1 cellular context compared by ENCODE assay signal in the genomic region with DNA sequence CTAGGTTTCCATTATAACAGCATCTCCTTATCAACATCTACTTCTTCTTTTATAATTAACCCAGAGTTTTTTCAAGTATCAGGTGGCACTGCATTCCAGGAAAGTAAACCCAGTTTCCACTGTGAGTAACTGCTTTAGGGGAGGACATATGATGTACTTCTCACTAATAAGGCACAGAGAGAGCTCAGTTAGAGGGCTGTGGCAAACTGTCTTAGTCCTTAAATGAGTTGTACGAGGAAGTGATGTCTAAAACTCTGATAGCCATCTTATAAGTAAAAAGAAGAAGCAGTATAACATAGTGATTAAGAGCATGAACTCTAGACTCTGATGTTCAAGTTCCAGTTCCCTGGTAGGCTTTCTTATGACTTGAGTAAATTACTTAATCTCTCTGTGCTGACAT.
TF ChIP-seq lines count a peak whose summit lies in the region.

No MANE protein-coding gene starts in this region.

TF ChIP-seq in GM23338, 12 proteins besides CTCF, POLR2A, EP300 and RAD21 (continued from another document):
- no peak for TF ChIP-seq ZNF462 (CRISPR knock-in tag; IDR thresholded peaks at IDR 0.05)
